Comparison of ENCODE assay signal across 26 cellular contexts in the genomic region with DNA sequence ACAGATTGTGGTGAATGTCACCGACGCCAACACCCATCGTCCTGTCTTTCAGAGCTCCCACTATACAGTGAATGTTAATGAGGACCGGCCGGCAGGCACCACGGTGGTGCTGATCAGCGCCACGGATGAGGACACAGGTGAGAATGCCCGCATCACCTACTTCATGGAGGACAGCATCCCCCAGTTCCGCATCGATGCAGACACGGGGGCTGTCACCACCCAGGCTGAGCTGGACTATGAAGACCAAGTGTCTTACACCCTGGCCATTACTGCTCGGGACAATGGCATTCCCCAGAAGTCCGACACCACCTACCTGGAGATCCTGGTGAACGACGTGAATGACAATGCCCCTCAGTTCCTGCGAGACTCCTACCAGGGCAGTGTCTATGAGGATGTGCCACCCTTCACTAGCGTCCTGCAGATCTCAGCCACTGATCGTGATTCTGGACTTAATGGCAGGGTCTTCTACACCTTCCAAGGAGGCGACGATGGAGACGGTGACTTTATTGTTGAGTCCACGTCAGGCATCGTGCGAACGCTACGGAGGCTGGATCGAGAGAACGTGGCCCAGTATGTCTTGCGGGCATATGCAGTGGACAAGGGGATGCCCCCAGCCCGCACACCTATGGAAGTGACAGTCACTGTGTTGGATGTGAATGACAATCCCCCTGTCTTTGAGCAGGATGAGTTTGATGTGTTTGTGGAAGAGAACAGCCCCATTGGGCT. TPM values are rescaled to one million over a fixed set of nuclear protein-coding genes. Genes with fewer than 3 reads are reported as not detected.
DNase-seq lines count a peak whose midpoint lies in the region; ATAC-seq and TF ChIP-seq lines count a peak whose summit lies in the region.
"Had no signal": no experiment of that assay in that cellular context is flagged by ENCODE, and none has a peak within 500 bp of the region (broad histone marks: within the 10 kb centered on the region; RNA-seq: fewer than 3 reads in every experiment).

No MANE protein-coding gene starts in this region.

- ATAC-seq in Right ventricle myocardium superior (ENCODE audit: poor library complexity) = no peak
- ATAC-seq: A549; CD8-positive, alpha-beta T cell; left ventricle myocardium superior; T-helper 17 cell had no signal

- H2AFZ ChIP-seq in osteoblast (ENCODE audit: low read length) = no peak overlapping the region

- H3K36me3 ChIP-seq in left ventricle myocardium inferior = no peaks in the 10 kb centered on the region
- H3K36me3 ChIP-seq in esophagus squamous epithelium = peaks cover 0 to 20% (median 0%) of the 10 kb centered on the region in 3 donors
- no peaks in the 10 kb centered on the region for H3K36me3 ChIP-seq in osteoblast (ENCODE audit: insufficient read depth, low read length)

- intact Hi-C loops in Right ventricle myocardium superior (cut with DNase I) (no loop called here), left ventricle myocardium inferior (cut with micrococcal nuclease) (no loop called here), esophagus squamous epithelium (cut with DNase I) (loop anchor here (10.0 kb wide), 1 partner anchor 48 kb away; no protein-coding TSS in a partner anchor)

- DNase-seq in Right ventricle myocardium superior (peak; percentile 31), left ventricle myocardium inferior (no peak), esophagus squamous epithelium (lab: John Stamatoyannopoulos, UW) (no peak), osteoblast (ENCODE audit: insufficient read length, low spot score, missing footprints) (peak; percentile 82), NCI-H82 (lab: John Stamatoyannopoulos, UW) (no peak), NOMO-1 treated with DMSO at 0.1 percent for 48 hours (lab: John Stamatoyannopoulos, UW; ENCODE audit: unreplicated experiment) (no peak), AG08395 (ENCODE audit: low spot score) (no peak)
- no peak for DNase-seq in activated CD8-positive, alpha-beta memory T cell treated with anti-CD3 and anti-CD28 coated beads, Interleukin-2, amount 50 U/mL, for 4 hours
- DNase-seq: activated CD4-positive, alpha-beta T cell treated with anti-CD3 and anti-CD28 coated beads, Interleukin-2, amount 50 U/mL, for 4 hours; activated CD4-positive, CD25-positive, alpha-beta regulatory T cell; activated naive CD4-positive, alpha-beta T cell; AML-193; H9; KBM-7; left ventricle myocardium superior; NCI-H1105; NCI-H187; NCI-H446 treated with DMSO at 0.1 percent for 48 hours; occipital lobe; RPMI8226; stimulated activated CD4-positive, alpha-beta T cell treated with anti-CD3 and anti-CD28 coated beads, Interleukin-4, amount 100 ng/mL, for 24 hours; T-helper 17 cell had no signal

- TF ChIP-seq CTCF in left ventricle myocardium inferior (IDR thresholded peaks at IDR 0.05; ENCODE audit: borderline replicate concordance) = no peak
- TF ChIP-seq CTCF in esophagus squamous epithelium (IDR thresholded peaks at IDR 0.05) = no peak
- TF ChIP-seq CTCF in osteoblast (IDR thresholded peaks at IDR 0.05; ENCODE audit: extremely low read depth, low read depth, low read length) = no peak

- H3K27ac ChIP-seq in left ventricle myocardium inferior (replicated peaks) = no peak overlapping the region
- peak overlapping the region; percentile 88 to 94 (median 92) for H3K27ac ChIP-seq in esophagus squamous epithelium
- no peak overlapping the region for H3K27ac ChIP-seq in osteoblast (ENCODE audit: low read depth, low read length)
- H3K27ac ChIP-seq: A549 had no signal

- H3K27me3 ChIP-seq in left ventricle myocardium inferior (ENCODE audit: low read depth) (peaks cover 29% of the 10 kb centered on the region), esophagus squamous epithelium (peaks cover 0 to 3% (median 0%) of the 10 kb centered on the region in 4 donors), osteoblast (ENCODE audit: insufficient read depth, low read length) (no peaks in the 10 kb centered on the region)

- peaks cover 38% of the 10 kb centered on the region for H3K4me1 ChIP-seq in left ventricle myocardium inferior
- H3K4me1 ChIP-seq in esophagus squamous epithelium = peaks cover 36 to 85% (median 37%) of the 10 kb centered on the region in 3 donors
- H3K4me1 ChIP-seq in osteoblast (ENCODE audit: insufficient read depth, low read length) = peaks cover 20% of the 10 kb centered on the region

- no peaks in the 10 kb centered on the region for H3K9me3 ChIP-seq in left ventricle myocardium inferior (replicated peaks)
- no peaks in the 10 kb centered on the region for H3K9me3 ChIP-seq in esophagus squamous epithelium
- H3K9me3 ChIP-seq in osteoblast (ENCODE audit: low read depth, low read length) = no peaks in the 10 kb centered on the region
- H3K9me3 ChIP-seq: A549 had no signal

- H3K79me2 ChIP-seq in osteoblast (ENCODE audit: insufficient read depth, low read length) = no peaks in the 10 kb centered on the region

- TF ChIP-seq POLR2A in esophagus squamous epithelium (IDR thresholded peaks at IDR 0.05) = no peak

- H3K4me3 ChIP-seq in left ventricle myocardium inferior (no peak overlapping the region), esophagus squamous epithelium (no peak overlapping the region), osteoblast (ENCODE audit: insufficient read depth, low read length) (no peak overlapping the region)
- H3K4me3 ChIP-seq: A549 had no signal

- no peak overlapping the region for H3K4me2 ChIP-seq in osteoblast (ENCODE audit: insufficient read depth, low read length)
- H3K4me2 ChIP-seq: A549 had no signal

- H4K20me1 ChIP-seq in osteoblast (ENCODE audit: insufficient read depth, low read length) = no peaks in the 10 kb centered on the region

- WGBS in esophagus squamous epithelium, 2 donors = 94 to 96% methylated on average over 23 to 26 of the region's 31 CpGs

RNA-seq across cellular contexts. Expression of gene CELSR2, which starts 3.0 kb away (rescaled TPM):
- 6.3 TPM for total RNA-seq in Right ventricle myocardium superior
- total RNA-seq in left ventricle myocardium inferior = 4.2 TPM
- 10 to 100 TPM; 23.4 to 57.2 (median 39.9) TPM for total RNA-seq in esophagus squamous epithelium
- 1.4 and 1.5 TPM in 2 replicates for total RNA-seq in osteoblast

RNA-seq across cellular contexts. Expression of gene PSRC1, which starts 30.6 kb away (rescaled TPM):
- 0.73 TPM for total RNA-seq in Right ventricle myocardium superior
- total RNA-seq in left ventricle myocardium inferior = 0.80 TPM
- 10 to 100 TPM in 1 of 4 donors, 1 to 10 TPM in 3; 2.3 to 13.1 (median 8.7) TPM for total RNA-seq in esophagus squamous epithelium
- total RNA-seq in osteoblast = 5.4 and 5.9 TPM in 2 replicates
- total RNA-seq: CD8-positive, alpha-beta T cell had no signal

RNA-seq across cellular contexts. Expression of gene SARS1, which starts 38.6 kb away (rescaled TPM):
- total RNA-seq in Right ventricle myocardium superior (92.8 TPM), left ventricle myocardium inferior (92.0 TPM), esophagus squamous epithelium (100 to 1,000 TPM in 3 of 4 donors, 10 to 100 TPM in 1; 85.8 to 150 (median 134) TPM), osteoblast (361 and 392 TPM in 2 replicates)

RNA-seq across cellular contexts. Expression of gene MYBPHL, which starts 54.5 kb away (rescaled TPM):
- total RNA-seq in Right ventricle myocardium superior (0.73 TPM), left ventricle myocardium inferior (0.22 TPM), esophagus squamous epithelium (not detected), osteoblast (not detected in 2 replicates)
- total RNA-seq: CD8-positive, alpha-beta T cell; occipital lobe; pulmonary artery endothelial cell; T-helper 17 cell; urinary bladder had no signal

Comparison
In these comparisons a context has a peak if more than half of its experiments do, and no peak if none do; other contexts are left out.
1. DNase-seq: peak in Right ventricle myocardium superior (single experiment) and osteoblast (single experiment); none in left ventricle myocardium inferior (single experiment), esophagus squamous epithelium (single experiment), NCI-H82 (single experiment), NOMO-1 treated with DMSO at 0.1 percent for 48 hours (single experiment), activated CD8-positive, alpha-beta memory T cell treated with anti-CD3 and anti-CD28 coated beads, Interleukin-2, amount 50 U/mL, for 4 hours (single experiment) and AG08395 (single experiment).
2. H3K27ac ChIP-seq: peak in esophagus squamous epithelium (4 of 4); none in left ventricle myocardium inferior (single experiment) and osteoblast (single experiment).